Comparison of ENCODE assay signal across 1 cellular context in the genomic region with DNA sequence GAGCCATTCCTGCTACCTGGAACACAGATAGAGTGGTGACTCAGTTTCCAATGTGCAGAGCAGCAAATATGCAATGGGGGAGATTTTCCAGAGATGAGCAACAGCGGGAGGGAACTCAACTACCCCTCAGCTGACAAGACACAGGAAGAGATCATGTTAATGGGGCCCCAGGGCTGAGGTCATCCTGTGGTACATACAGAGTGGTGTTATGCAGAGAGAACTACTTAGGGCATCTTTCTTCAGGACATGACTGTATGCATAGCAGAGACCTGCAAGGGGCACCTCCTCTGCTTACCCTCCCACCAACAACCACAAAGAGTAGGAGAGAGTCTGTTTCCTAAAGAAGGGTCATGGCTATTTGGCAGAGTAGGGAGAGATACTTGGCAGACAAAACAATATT.
A peak's percentile ranks its signal among the peaks of the same experiment; 100 is the strongest.
TF ChIP-seq lines count a peak whose summit lies in the region.

No MANE protein-coding gene starts in this region.

TF ChIP-seq in GM12878, 131 proteins besides CTCF, POLR2A, EP300 and RAD21 (continued from another document):
- TF ChIP-seq TAF1 (IDR thresholded peaks at IDR 0.05; ENCODE audit: borderline replicate concordance, low read depth, low read length) (no peak), RUNX3 (IDR thresholded peaks at IDR 0.05; ENCODE audit: low read length) (peak; percentile 64), ATF7 (IDR thresholded peaks at IDR 0.05; ENCODE audit: low read depth) (peak; percentile 58), MYB (IDR thresholded peaks at IDR 0.05; ENCODE audit: borderline replicate concordance, low read depth, low read length) (no peak), NR2F1 (conservative IDR thresholded peaks at IDR 0.05) (0 out of 2 replicates have a peak, but pooled peaks have one; percentile 32), SUZ12 (IDR thresholded peaks at IDR 0.05; ENCODE audit: unreplicated experiment) (no peak)
- TF ChIP-seq, protein P1, sequence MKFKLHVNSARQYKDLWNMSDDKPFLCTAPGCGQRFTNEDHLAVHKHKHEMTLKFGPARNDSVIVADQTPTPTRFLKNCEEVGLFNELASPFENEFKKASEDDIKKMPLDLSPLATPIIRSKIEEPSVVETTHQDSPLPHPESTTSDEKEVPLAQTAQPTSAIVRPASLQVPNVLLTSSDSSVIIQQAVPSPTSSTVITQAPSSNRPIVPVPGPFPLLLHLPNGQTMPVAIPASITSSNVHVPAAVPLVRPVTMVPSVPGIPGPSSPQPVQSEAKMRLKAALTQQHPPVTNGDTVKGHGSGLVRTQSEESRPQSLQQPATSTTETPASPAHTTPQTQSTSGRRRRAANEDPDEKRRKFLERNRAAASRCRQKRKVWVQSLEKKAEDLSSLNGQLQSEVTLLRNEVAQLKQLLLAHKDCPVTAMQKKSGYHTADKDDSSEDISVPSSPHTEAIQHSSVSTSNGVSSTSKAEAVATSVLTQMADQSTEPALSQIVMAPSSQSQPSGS (IDR thresholded peaks at IDR 0.05; ENCODE audit: low read length) = peak; percentile 56; the same call in 1 of the 2 replicates
